Comparison of ENCODE assay signal across 26 cellular contexts in genomic region chr22:21663738-21664137, GRCh38. TPM values are rescaled to one million over a fixed set of nuclear protein-coding genes. Genes with fewer than 3 reads are reported as not detected.
DNase-seq lines count a peak whose midpoint lies in the region; ATAC-seq and TF ChIP-seq lines count a peak whose summit lies in the region.
"Had no signal": no experiment of that assay in that cellular context is flagged by ENCODE, and none has a peak within 500 bp of the region (broad histone marks: within the 10 kb centered on the region; RNA-seq: fewer than 3 reads in every experiment).

No MANE protein-coding gene starts in this region.

- no peak overlapping the region for H3K4me3 ChIP-seq in sigmoid colon
- H3K4me3 ChIP-seq: GM23338, prostate gland, SJSA1, upper lobe of right lung had no signal

- H3K9me3 Mint-ChIP-seq in activated T-cell treated with anti-CD3 and anti-CD28 coated beads, Interleukin-2, amount 50 U/mL, for 4 hours, result no peaks in the 10 kb centered on the region
- no peaks in the 10 kb centered on the region for H3K9me3 Mint-ChIP-seq in HFFc6
- H3K9me3 Mint-ChIP-seq in central memory CD8-positive, alpha-beta T cell, result no peaks in the 10 kb centered on the region
- peaks cover 6% of the 10 kb centered on the region for H3K9me3 Mint-ChIP-seq in neural crest cell
- no peaks in the 10 kb centered on the region for H3K9me3 Mint-ChIP-seq in effector memory CD8-positive, alpha-beta T cell
- H3K9me3 Mint-ChIP-seq: GM23338; stimulated activated memory B cell treated with anti-CD40 and anti-IgM and Interleukin-4, amounts not matched to agents 10 μg/mL and 1 μg/mL and 100 μg/mL, for 72 hours had no signal

- TF ChIP-seq POLR2A in sigmoid colon (IDR thresholded peaks at IDR 0.05), result no peak

- no peak overlapping the region for H3K27ac ChIP-seq in sigmoid colon
- H3K27ac ChIP-seq: prostate gland, SJSA1, upper lobe of right lung had no signal

- no peaks in the 10 kb centered on the region for H3K27me3 Mint-ChIP-seq in activated T-cell treated with anti-CD3 and anti-CD28 coated beads, Interleukin-2, amount 50 U/mL, for 4 hours (ENCODE audit: low read depth)
- peaks cover 13% of the 10 kb centered on the region for H3K27me3 Mint-ChIP-seq in HFFc6 (ENCODE audit: insufficient read depth)
- H3K27me3 Mint-ChIP-seq in central memory CD8-positive, alpha-beta T cell, result no peaks in the 10 kb centered on the region
- peaks cover 21% of the 10 kb centered on the region for H3K27me3 Mint-ChIP-seq in neural crest cell (ENCODE audit: low read depth)
- H3K27me3 Mint-ChIP-seq in effector memory CD8-positive, alpha-beta T cell, result no peaks in the 10 kb centered on the region
- H3K27me3 Mint-ChIP-seq: stimulated activated memory B cell treated with anti-CD40 and anti-IgM and Interleukin-4, amounts not matched to agents 10 μg/mL and 1 μg/mL and 100 μg/mL, for 72 hours had no signal

- peaks cover 21% of the 10 kb centered on the region for H3K4me1 Mint-ChIP-seq in activated T-cell treated with anti-CD3 and anti-CD28 coated beads, Interleukin-2, amount 50 U/mL, for 4 hours (ENCODE audit: low read depth)
- H3K4me1 Mint-ChIP-seq in HFFc6 (ENCODE audit: low read depth) (peaks cover 18% of the 10 kb centered on the region), neural crest cell (peaks cover 28% of the 10 kb centered on the region)
- peaks cover 27% of the 10 kb centered on the region for H3K4me1 Mint-ChIP-seq in central memory CD8-positive, alpha-beta T cell
- peaks cover 21 to 23% of the 10 kb centered on the region in 2 donors for H3K4me1 Mint-ChIP-seq in effector memory CD8-positive, alpha-beta T cell (ENCODE audit: low read depth in 2 of 2)

- intact Hi-C loops in sigmoid colon (cut with DNase I), result no loop called here

- TF ChIP-seq EP300 in sigmoid colon (IDR thresholded peaks at IDR 0.05), result no peak

- H3K4me3 Mint-ChIP-seq in activated T-cell treated with anti-CD3 and anti-CD28 coated beads, Interleukin-2, amount 50 U/mL, for 4 hours, result peak overlapping the region; percentile 52
- H3K4me3 Mint-ChIP-seq in HFFc6 (peak overlapping the region; percentile 4; the same call in 1 of the 2 replicates), neural crest cell (peak overlapping the region; percentile 77)
- H3K4me3 Mint-ChIP-seq in central memory CD8-positive, alpha-beta T cell, result peak overlapping the region; percentile 12
- peak overlapping the region in 1 of 2 donors; percentile 1 for H3K4me3 Mint-ChIP-seq in effector memory CD8-positive, alpha-beta T cell
- H3K4me3 Mint-ChIP-seq: GM23338; stimulated activated memory B cell treated with anti-CD40 and anti-IgM and Interleukin-4, amounts not matched to agents 10 μg/mL and 1 μg/mL and 100 μg/mL, for 72 hours had no signal

- no peak overlapping the region for H3K27ac Mint-ChIP-seq in HFFc6
- no peak overlapping the region for H3K27ac Mint-ChIP-seq in central memory CD8-positive, alpha-beta T cell (ENCODE audit: low read depth)
- H3K27ac Mint-ChIP-seq in neural crest cell (ENCODE audit: unreplicated experiment), result no peak overlapping the region
- no peak overlapping the region for H3K27ac Mint-ChIP-seq in effector memory CD8-positive, alpha-beta T cell
- H3K27ac Mint-ChIP-seq: GM23338; stimulated activated memory B cell treated with anti-CD40 and anti-IgM and Interleukin-4, amounts not matched to agents 10 μg/mL and 1 μg/mL and 100 μg/mL, for 72 hours had no signal

- no peak for DNase-seq in activated T-cell treated with anti-CD3 and anti-CD28 coated beads, Interleukin-2, amount 50 U/mL, for 4 hours
- DNase-seq in activated T-cell treated with anti-CD3 and anti-CD28 coated beads for 4 hours (no peak), HFFc6 (no peak), neural crest cell (ENCODE audit: low read depth, low spot score) (no peak), sigmoid colon (no peak), hippocampal formation (lab: John Stamatoyannopoulos, UW) (no peak)
- DNase-seq in central memory CD8-positive, alpha-beta T cell (ENCODE audit: low spot score in 2 of 2), result no peak
- DNase-seq in effector memory CD8-positive, alpha-beta T cell, result no peak
- DNase-seq: ACHN; activated effector memory CD4-positive, alpha-beta T cell treated with Interleukin-2 at 50 U/mL for 16 hours; DND-41; effector CD8-positive, alpha-beta T cell; erythroblast; Kasumi-1; kidney; NCI-H1436 treated with DMSO at 0.1 percent for 48 hours; NCI-H446; NCI-H774; stimulated activated CD4-positive, alpha-beta T cell treated with anti-CD3 and anti-CD28 coated beads, Interleukin-4, amount 100 ng/mL, for 4 hours; substantia nigra; upper lobe of right lung had no signal

- WGBS in sigmoid colon, 2 donors, result 80 to 94% methylated on average over 2 of the region's 2 CpGs

- no peak for ATAC-seq in activated T-cell treated with anti-CD3 and anti-CD28 coated beads, Interleukin-2, amount 50 U/mL, for 4 hours
- ATAC-seq in central memory CD8-positive, alpha-beta T cell (replicated peaks; ENCODE audit: extremely low read depth, poor library complexity, severe bottlenecking), result no peak
- no peak for ATAC-seq in effector memory CD8-positive, alpha-beta T cell (replicated peaks)
- ATAC-seq: GM23338; sciatic nerve; stimulated activated memory B cell treated with anti-CD40 and anti-IgM and Interleukin-4, amounts not matched to agents 10 μg/mL and 1 μg/mL and 100 μg/mL, for 72 hours; upper lobe of right lung had no signal

- TF ChIP-seq CTCF in HFFc6 (IDR thresholded peaks at IDR 0.05) (no peak), neural crest cell (conservative IDR thresholded peaks at IDR 0.05) (no peak), sigmoid colon (IDR thresholded peaks at IDR 0.05) (no peak)

- H3K36me3 Mint-ChIP-seq in activated T-cell treated with anti-CD3 and anti-CD28 coated beads, Interleukin-2, amount 50 U/mL, for 4 hours (ENCODE audit: insufficient read depth), result no peaks in the 10 kb centered on the region
- H3K36me3 Mint-ChIP-seq in HFFc6 (ENCODE audit: low read depth) (peaks cover 5% of the 10 kb centered on the region), neural crest cell (ENCODE audit: low read depth) (no peaks in the 10 kb centered on the region)
- H3K36me3 Mint-ChIP-seq in central memory CD8-positive, alpha-beta T cell (ENCODE audit: insufficient read depth), result peaks cover 4% of the 10 kb centered on the region
- H3K36me3 Mint-ChIP-seq in effector memory CD8-positive, alpha-beta T cell (ENCODE audit: insufficient read depth), result peaks cover 17% of the 10 kb centered on the region
- H3K36me3 Mint-ChIP-seq: stimulated activated memory B cell treated with anti-CD40 and anti-IgM and Interleukin-4, amounts not matched to agents 10 μg/mL and 1 μg/mL and 100 μg/mL, for 72 hours had no signal

- H3K9me3 ChIP-seq in sigmoid colon, result no peaks in the 10 kb centered on the region
- H3K9me3 ChIP-seq: prostate gland, SJSA1, upper lobe of right lung had no signal

- H3K36me3 ChIP-seq in sigmoid colon, result no peaks in the 10 kb centered on the region
- H3K36me3 ChIP-seq: prostate gland, upper lobe of right lung had no signal

- peaks cover 0 to 10% (median 3%) of the 10 kb centered on the region in 3 donors for H3K27me3 ChIP-seq in sigmoid colon
- H3K27me3 ChIP-seq: SJSA1, upper lobe of right lung had no signal

- H3K4me1 ChIP-seq in sigmoid colon, result peaks cover 0 to 15% (median 12%) of the 10 kb centered on the region in 4 donors

RNA-seq across cellular contexts. Expression of gene PPIL2, which starts 2.1 kb away (rescaled TPM):
- 10 to 100 TPM; 40.0 to 44.7 (median 40.0) TPM for total RNA-seq in activated T-cell treated with anti-CD3 and anti-CD28 coated beads, Interleukin-2, amount 50 U/mL, for 4 hours
- total RNA-seq in HFFc6 (2021; fragmentation: NEBNext Ultra II Directional; extraction: Animal tissue kit (Norgen Biotek cat#: 25700)), result 10 to 100 TPM; 34.9 to 42.2 (median 39.4) TPM
- total RNA-seq in neural crest cell (39.7 and 41.9 TPM in 2 replicates), sigmoid colon (10 to 100 TPM; 15.1 to 28.0 (median 18.5) TPM)
- 10 to 100 TPM; 13.2 to 46.3 (median 19.4) TPM for polyA plus RNA-seq in sigmoid colon

RNA-seq across cellular contexts. Expression of gene SDF2L1, which starts 21.6 kb away (rescaled TPM):
- 100 to 1,000 TPM; 151 to 173 (median 163) TPM for total RNA-seq in activated T-cell treated with anti-CD3 and anti-CD28 coated beads, Interleukin-2, amount 50 U/mL, for 4 hours
- 10 to 100 TPM; 49.1 to 63.5 (median 55.6) TPM for total RNA-seq in HFFc6 (2021; fragmentation: NEBNext Ultra II Directional; extraction: Animal tissue kit (Norgen Biotek cat#: 25700))
- total RNA-seq in neural crest cell, result 29.4 and 33.8 TPM in 2 replicates
- total RNA-seq in sigmoid colon, result 10 to 100 TPM in 3 of 4 donors, 1 to 10 TPM in 1; 6.1 to 38.8 (median 24.4) TPM
- polyA plus RNA-seq in sigmoid colon, result 100 to 1,000 TPM in 1 of 3 donors, 10 to 100 TPM in 2; 15.6 to 127 (median 25.0) TPM

RNA-seq across cellular contexts. Expression of gene CCDC116, which starts 31.2 kb away (rescaled TPM):
- 1 to 10 TPM in 1 of 3 donors, under 1 TPM in 2; 0.73 to 1.3 (median 0.86) TPM for total RNA-seq in activated T-cell treated with anti-CD3 and anti-CD28 coated beads, Interleukin-2, amount 50 U/mL, for 4 hours
- total RNA-seq in HFFc6 (2021; fragmentation: NEBNext Ultra II Directional; extraction: Animal tissue kit (Norgen Biotek cat#: 25700)), result under 1 TPM; 0.16 to 0.33 (median 0.23) TPM
- total RNA-seq in neural crest cell (1.2 and 1.3 TPM in 2 replicates), sigmoid colon (1 to 10 TPM in 1 of 4 donors, under 1 TPM in 3; 0.33 to 2.5 (median 0.38) TPM)
- under 1 TPM in 1 of 3 donors, not detected in 2; 0.58 TPM for polyA plus RNA-seq in sigmoid colon
- polyA plus RNA-seq: GM23338 had no signal

RNA-seq across cellular contexts. Expression of gene YDJC, which starts 33.9 kb away (rescaled TPM):
- 10 to 100 TPM; 74.5 to 91.5 (median 91.4) TPM for total RNA-seq in activated T-cell treated with anti-CD3 and anti-CD28 coated beads, Interleukin-2, amount 50 U/mL, for 4 hours
- 10 to 100 TPM; 18.6 to 29.5 (median 20.0) TPM for total RNA-seq in HFFc6 (2021; fragmentation: NEBNext Ultra II Directional; extraction: Animal tissue kit (Norgen Biotek cat#: 25700))
- total RNA-seq in neural crest cell (17.0 and 18.4 TPM in 2 replicates), sigmoid colon (10 to 100 TPM in 3 of 4 donors, 1 to 10 TPM in 1; 8.3 to 16.3 (median 15.3) TPM)
- 10 to 100 TPM; 17.4 to 36.5 (median 18.3) TPM for polyA plus RNA-seq in sigmoid colon
